Comparison of ENCODE assay signal across 15 cellular contexts in the genomic region with DNA sequence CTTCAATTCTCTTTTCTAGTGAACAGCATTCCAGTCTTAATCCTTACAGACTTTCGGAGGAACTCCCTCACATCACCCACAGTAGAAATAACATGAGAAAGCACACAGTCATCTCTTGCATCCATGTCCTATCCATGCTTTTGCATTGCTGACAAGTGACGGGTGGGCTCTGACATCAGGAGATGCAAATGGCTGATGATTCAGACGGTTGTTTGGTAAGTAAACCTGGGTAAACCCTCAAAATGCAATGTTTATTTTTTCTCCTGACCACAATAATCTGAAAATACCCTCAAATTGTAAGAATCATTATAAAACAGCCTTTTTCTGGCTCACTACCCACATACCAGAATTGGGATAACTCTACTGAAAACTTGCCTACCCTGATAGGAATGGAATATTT.
DNase-seq lines count a peak whose midpoint lies in the region; ATAC-seq lines count a peak whose summit lies in the region.
"Had no signal": no experiment of that assay in that cellular context is flagged by ENCODE, and none has a peak within 500 bp of the region (broad histone marks: within the 10 kb centered on the region; RNA-seq: fewer than 3 reads in every experiment).

No MANE protein-coding gene starts in this region.

- peak; percentile 86 for DNase-seq in AG08395 (ENCODE audit: low spot score)
- DNase-seq in HS-5 (ENCODE audit: low read depth): peak; percentile 91
- DNase-seq in brain pericyte (ENCODE audit: low read depth, low spot score): peak; percentile 56
- DNase-seq in kidney glomerular epithelial cell (lab: John Stamatoyannopoulos, UW): peak; percentile 25
- no peak for DNase-seq in GM19238 (ENCODE audit: insufficient read length, low spot score)
- no peak for DNase-seq in stimulated activated CD4-positive, alpha-beta T cell treated with anti-CD3 and anti-CD28 coated beads, Interleukin-1b, Interleukin-23, amount 100 ng/mL, for 48 hours
- no peak for DNase-seq in activated T-cell treated with anti-CD3 and anti-CD28 coated beads, Interleukin-2, amount 50 U/mL, for 1 hour
- DNase-seq: ACHN; activated CD4-positive, alpha-beta T cell treated with anti-CD3 and anti-CD28 coated beads for 4 hours; activated T-cell treated with anti-CD3 and anti-CD28 coated beads for 4 hours; GOT3; posterior cingulate gyrus had no signal

- ATAC-seq in HG03025 (IDR thresholded peaks at IDR 0.05; ENCODE audit: low FRiP score, unreplicated experiment): no peak
- ATAC-seq: activated naive CD4-positive, alpha-beta T cell treated with anti-CD3 and anti-CD28 coated beads, Interleukin-2, amount 50 U/mL, for 72 hours; HepG2 had no signal

Comparison
In these comparisons a context has a peak if more than half of its experiments do, and no peak if none do; other contexts are left out.
1. DNase-seq: peak in AG08395 (single experiment), HS-5 (single experiment), brain pericyte (single experiment) and kidney glomerular epithelial cell (single experiment); none in GM19238 (single experiment), stimulated activated CD4-positive, alpha-beta T cell treated with anti-CD3 and anti-CD28 coated beads, Interleukin-1b, Interleukin-23, amount 100 ng/mL, for 48 hours (single experiment) and activated T-cell treated with anti-CD3 and anti-CD28 coated beads, Interleukin-2, amount 50 U/mL, for 1 hour (single experiment).